Comparison of ENCODE assay signal across 8 cellular contexts in genomic region chr15:48358229-48358641, GRCh38. TPM values are rescaled to one million over a fixed set of nuclear protein-coding genes. Genes with fewer than 3 reads are reported as not detected.
DNase-seq lines count a peak whose midpoint lies in the region; ATAC-seq, FAIRE-seq and TF ChIP-seq lines count a peak whose summit lies in the region.

No MANE protein-coding gene starts in this region.

- H3K4me1 ChIP-seq in RWPE2 (ENCODE audit: insufficient read depth, poor library complexity, severe bottlenecking) (peaks cover 12% of the 10 kb centered on the region), foreskin keratinocyte (peaks cover 4% of the 10 kb centered on the region), gastrocnemius medialis (no peaks in the 10 kb centered on the region)

- H3K27me3 ChIP-seq in RWPE2 (ENCODE audit: insufficient read depth, poor library complexity, severe bottlenecking) (no peaks in the 10 kb centered on the region), foreskin keratinocyte (no peaks in the 10 kb centered on the region), gastrocnemius medialis (no peaks in the 10 kb centered on the region)

- no peak for TF ChIP-seq POLR2A in gastrocnemius medialis (IDR thresholded peaks at IDR 0.05)

- in situ Hi-C loops in gastrocnemius medialis (cut with MboI; ENCODE audit: low sequenced_read_pairs in 4 of 4): loop anchor here (10.0 to 25.0 kb wide), 3 partner anchors 279 to 454 kb away; partner anchors contain the start of genes CEP152 (in 3 of the 4) and FBN1 (in 2 of the 4)

- intact Hi-C loops in gastrocnemius medialis (cut with DNase I; ENCODE audit: low total_unique reads): loop anchor here (5.0 to 10.0 kb wide), 3 partner anchors 279 to 497 kb away; no protein-coding TSS in a partner anchor

- H3K36me3 ChIP-seq in RWPE2 (ENCODE audit: low read depth) (no peaks in the 10 kb centered on the region), gastrocnemius medialis (no peaks in the 10 kb centered on the region)

- TF ChIP-seq CTCF in RWPE2 (IDR thresholded peaks at IDR 0.05; ENCODE audit: poor library complexity, severe bottlenecking): peak; percentile 97
- peak; percentile 78 for TF ChIP-seq CTCF in foreskin keratinocyte (conservative IDR thresholded peaks at IDR 0.05)
- peak; percentile 31 to 49 (median 41) for TF ChIP-seq CTCF in gastrocnemius medialis (IDR thresholded peaks at IDR 0.05 in 4 of 5, conservative IDR thresholded peaks at IDR 0.05 in 1 of 5)

- peak; percentile 22 for DNase-seq in Ammon's horn (ENCODE audit: low spot score)
- DNase-seq in HCEC 1CT: peak; percentile 71
- DNase-seq in RWPE2 (ENCODE audit: low spot score): no peak
- DNase-seq in foreskin keratinocyte: peak in 1 of 2 donors; percentile 21
- DNase-seq in gastrocnemius medialis: no peak
- no peak for DNase-seq in stimulated activated CD4-positive, alpha-beta T cell treated with anti-CD3 and anti-CD28 coated beads, Interleukin-4, amount 100 ng/mL, for 1 hour
- DNase-seq in urothelium cell line (ENCODE audit: low spot score): no peak

- H3K9me3 ChIP-seq in RWPE2 (ENCODE audit: severe bottlenecking) (no peaks in the 10 kb centered on the region), gastrocnemius medialis (no peaks in the 10 kb centered on the region)

- H3K27ac ChIP-seq in RWPE2 (ENCODE audit: poor library complexity, severe bottlenecking) (peak overlapping the region; percentile 3), foreskin keratinocyte (no peak overlapping the region), gastrocnemius medialis (peak overlapping the region in 2 of 4 donors; percentile 14 to 51)

- ATAC-seq in RWPE2 (ENCODE audit: low read depth) (peak; percentile 58; the same call in 2 of the 3 replicates), foreskin keratinocyte (peak; percentile 40), gastrocnemius medialis (peak in 1 of 2 donors; percentile 40), GM21737 (IDR thresholded peaks at IDR 0.05; ENCODE audit: unreplicated experiment) (no peak)

- no peak for FAIRE-seq in urothelium cell line (lab: Jason Lieb, UNC)

- H3K4me3 ChIP-seq in RWPE2 (ENCODE audit: severe bottlenecking): no peak overlapping the region
- no peak overlapping the region for H3K4me3 ChIP-seq in gastrocnemius medialis

RNA-seq across cellular contexts. Expression of gene DUT, which starts 27.0 kb away (rescaled TPM):
- 93.8 and 113 TPM in 2 replicates for total RNA-seq in foreskin keratinocyte
- 160 and 193 TPM in 2 replicates for polyA plus RNA-seq in foreskin keratinocyte
- 10 to 100 TPM; 40.0 to 73.0 (median 45.0) TPM for total RNA-seq in gastrocnemius medialis

Comparison
In these comparisons a context has a peak if more than half of its experiments do, and no peak if none do; other contexts are left out.
1. DNase-seq: peak in Ammon's horn (single experiment) and HCEC 1CT (single experiment); none in RWPE2 (single experiment), gastrocnemius medialis (0 of 2), stimulated activated CD4-positive, alpha-beta T cell treated with anti-CD3 and anti-CD28 coated beads, Interleukin-4, amount 100 ng/mL, for 1 hour (single experiment) and urothelium cell line (single experiment).
2. CTCF ChIP-seq: peak in every context shown above with its lines; median percentile 97 in RWPE2; 78 in foreskin keratinocyte; 41 in gastrocnemius medialis.